Comparison of ENCODE assay signal across 11 cellular contexts in the genomic region with DNA sequence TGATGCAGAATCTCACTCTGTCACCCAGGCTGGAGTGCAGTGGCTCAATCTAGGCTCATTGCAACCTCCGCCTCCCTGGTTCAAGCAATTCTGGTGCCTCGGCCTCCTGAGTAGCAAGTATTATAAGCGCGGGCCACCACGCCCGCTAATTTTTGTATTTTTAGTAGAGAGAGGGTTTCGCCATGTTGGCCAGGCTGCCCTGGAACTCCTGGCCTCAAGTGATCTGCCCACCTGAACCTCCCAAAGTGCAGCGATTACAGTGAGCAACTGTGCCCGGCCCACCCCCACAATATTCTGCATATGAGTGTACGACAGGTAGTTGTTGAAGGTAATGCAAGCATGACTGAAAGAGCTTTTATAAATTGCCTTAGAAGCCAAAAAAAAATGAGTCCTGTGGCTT. TPM values are rescaled to one million over a fixed set of nuclear protein-coding genes. Genes with fewer than 3 reads are reported as not detected.
DNase-seq lines count a peak whose midpoint lies in the region; ATAC-seq and TF ChIP-seq lines count a peak whose summit lies in the region.
"Had no signal": no experiment of that assay in that cellular context is flagged by ENCODE, and none has a peak within 500 bp of the region (broad histone marks: within the 10 kb centered on the region; RNA-seq: fewer than 3 reads in every experiment).

No MANE protein-coding gene starts in this region.

- H3K27me3 ChIP-seq in CD4-positive, alpha-beta memory T cell (ENCODE audit: insufficient read depth, low read length), result no peaks in the 10 kb centered on the region
- H3K27me3 ChIP-seq in HUES6 (ENCODE audit: control insufficient read depth, insufficient read depth, low read length), result no peaks in the 10 kb centered on the region
- H3K27me3 ChIP-seq in mesenchymal stem cell (ENCODE audit: control insufficient read depth in 1 of 2, insufficient read depth in 1 of 2, low read length in 2 of 2), result no peaks in the 10 kb centered on the region
- H3K27me3 ChIP-seq: uterus had no signal

- no peak overlapping the region for H3K23ac ChIP-seq in mesenchymal stem cell (ENCODE audit: low read length in 2 of 2)

- H2AK5ac ChIP-seq in mesenchymal stem cell (ENCODE audit: low read length, severe bottlenecking), result peak overlapping the region; percentile 34

- H3K79me1 ChIP-seq in mesenchymal stem cell (replicated peaks; ENCODE audit: low read length, poor library complexity, severe bottlenecking), result peaks cover 8% of the 10 kb centered on the region

- no peak overlapping the region for H2BK15ac ChIP-seq in mesenchymal stem cell (ENCODE audit: low read depth, poor library complexity, severe bottlenecking)

- H3K4me1 ChIP-seq in CD4-positive, alpha-beta memory T cell (ENCODE audit: insufficient read depth, low read length), result peaks cover 62% of the 10 kb centered on the region
- H3K4me1 ChIP-seq in HUES6 (ENCODE audit: control insufficient read depth, insufficient read depth, low read length), result peaks cover 10% of the 10 kb centered on the region
- peaks cover 4% of the 10 kb centered on the region for H3K4me1 ChIP-seq in mesenchymal stem cell (ENCODE audit: control insufficient read depth, insufficient read depth, low read depth, low read length)

- CTCF ChIA-PET in CD4-positive, alpha-beta memory T cell (lab: Charles Lee; ENCODE audit: partially characterized antibody), result interaction anchor here (1.0 to 1.6 kb wide), 2 partner anchors 14 to 19 kb away, joined by 4 to 5 read pairs; no protein-coding TSS in a partner anchor

- H3K9me3 ChIP-seq in CD4-positive, alpha-beta memory T cell (ENCODE audit: control insufficient read depth in 1 of 2, low read length in 2 of 2), result no peaks in the 10 kb centered on the region
- H3K9me3 ChIP-seq in HUES6 (ENCODE audit: control insufficient read depth, insufficient read depth, low read depth, low read length), result no peaks in the 10 kb centered on the region
- no peaks in the 10 kb centered on the region for H3K9me3 ChIP-seq in mesenchymal stem cell (ENCODE audit: control insufficient read depth, low read length)
- H3K9me3 ChIP-seq: uterus had no signal

- peak overlapping the region; percentile 89 for H3K27ac ChIP-seq in CD4-positive, alpha-beta memory T cell (ENCODE audit: low read depth, low read length)
- no peak overlapping the region for H3K27ac ChIP-seq in HUES6 (ENCODE audit: low read depth, low read length)
- H3K27ac ChIP-seq in mesenchymal stem cell (ENCODE audit: low read length, poor library complexity, severe bottlenecking), result no peak overlapping the region

- ATAC-seq in HG03045 (IDR thresholded peaks at IDR 0.05; ENCODE audit: unreplicated experiment), result no peak
- ATAC-seq in HG02938 (IDR thresholded peaks at IDR 0.05; ENCODE audit: unreplicated experiment), result no peak
- no peak for ATAC-seq in HG02870 (IDR thresholded peaks at IDR 0.05; ENCODE audit: unreplicated experiment)
- ATAC-seq: left colon had no signal

- in situ Hi-C loops in astrocyte of the spinal cord (cut with HindIII; ENCODE audit: low sequenced_read_pairs), result no loop called here

- H3K14ac ChIP-seq in mesenchymal stem cell (ENCODE audit: low read length in 2 of 2), result no peak overlapping the region

- 92% methylated on average over 10 of the region's 10 CpGs for WGBS in mesenchymal stem cell

- no peak overlapping the region for H2BK5ac ChIP-seq in mesenchymal stem cell (ENCODE audit: low read depth, low read length, poor library complexity, severe bottlenecking)

- H3K27ac Mint-ChIP-seq in CD4-positive, alpha-beta memory T cell, result peak overlapping the region in 2 of 7 donors; percentile 74 to 97

- peak in 1 of 5 donors; percentile 38 for DNase-seq in CD4-positive, alpha-beta memory T cell
- no peak for DNase-seq in astrocyte of the spinal cord (ENCODE audit: low read depth, low spot score)
- DNase-seq in mesenchymal stem cell, result no peak
- no peak for DNase-seq in GM10266 (ENCODE audit: extremely low spot score)
- DNase-seq: NCI-H774 had no signal

- H3K36me3 Mint-ChIP-seq in CD4-positive, alpha-beta memory T cell, result peaks cover 5 to 31% of the 10 kb centered on the region in 2 donors

- H2BK12ac ChIP-seq in mesenchymal stem cell (ENCODE audit: low read length in 2 of 2), result no peak overlapping the region

- H2AFZ ChIP-seq in mesenchymal stem cell (ENCODE audit: low read depth, low read length), result no peak overlapping the region

- H3K27me3 Mint-ChIP-seq in CD4-positive, alpha-beta memory T cell, result no peaks in the 10 kb centered on the region

- H3K4me2 ChIP-seq in mesenchymal stem cell (ENCODE audit: low read length, poor library complexity, severe bottlenecking), result peak overlapping the region; percentile 52

- H4K91ac ChIP-seq in mesenchymal stem cell (ENCODE audit: low read length), result no peak overlapping the region

- TF ChIP-seq CTCF in astrocyte of the spinal cord (IDR thresholded peaks at IDR 0.05; ENCODE audit: low read depth, low read length) (no peak), GM10266 (IDR thresholded peaks at IDR 0.05; ENCODE audit: control insufficient read depth, insufficient read depth, low read depth, missing control alignments) (no peak)

- no peak overlapping the region for H3K4ac ChIP-seq in mesenchymal stem cell (ENCODE audit: low read depth in 1 of 2, low read length in 2 of 2)

- no peak overlapping the region for H3K18ac ChIP-seq in mesenchymal stem cell (ENCODE audit: low read depth in 1 of 2, low read length in 2 of 2)

- no peak overlapping the region for H2BK120ac ChIP-seq in mesenchymal stem cell (ENCODE audit: low read depth, low read length)

- peaks cover 0 to 30% (median 22%) of the 10 kb centered on the region in 4 donors for H3K4me1 Mint-ChIP-seq in CD4-positive, alpha-beta memory T cell

- H3K36me3 ChIP-seq in CD4-positive, alpha-beta memory T cell (ENCODE audit: insufficient read depth, low read length), result no peaks in the 10 kb centered on the region
- H3K36me3 ChIP-seq in HUES6 (ENCODE audit: control insufficient read depth, insufficient read depth, low read length), result peaks cover 27% of the 10 kb centered on the region
- H3K36me3 ChIP-seq in mesenchymal stem cell (ENCODE audit: control insufficient read depth in 1 of 2, insufficient read depth in 2 of 2, low read depth in 1 of 2, low read length in 2 of 2), result peaks cover 0 to 30% of the 10 kb centered on the region in 2 experiments
- H3K36me3 ChIP-seq: uterus had no signal

- no peak overlapping the region for H3K4me3 ChIP-seq in CD4-positive, alpha-beta memory T cell (ENCODE audit: low read length in 2 of 2)
- H3K4me3 ChIP-seq in HUES6 (ENCODE audit: low read depth, low read length) (peak overlapping the region; percentile 96), astrocyte of the spinal cord (ENCODE audit: low read depth, low read length) (peak overlapping the region; percentile 86), mesenchymal stem cell (ENCODE audit: insufficient read depth in 1 of 2, low read depth in 1 of 2, low read length in 2 of 2) (peak overlapping the region in 1 of 2 experiments; percentile 92)

- peak overlapping the region in 4 of 8 donors; percentile 36 to 77 (median 64) for H3K4me3 Mint-ChIP-seq in CD4-positive, alpha-beta memory T cell

- no peak overlapping the region for H3K9ac ChIP-seq in HUES6 (ENCODE audit: low read length)
- H3K9ac ChIP-seq in mesenchymal stem cell (ENCODE audit: low read length), result peak overlapping the region; percentile 99

- POLR2A ChIA-PET in CD4-positive, alpha-beta memory T cell (lab: Charles Lee; ENCODE audit: partially characterized antibody), result interaction anchor here (1.3 to 2.2 kb wide), 3 partner anchors 138 to 356 kb away, joined by 4 to 22 read pairs (median 10); a partner anchor contains a TSS

- intact Hi-C loops in CD4-positive, alpha-beta memory T cell (cut with micrococcal nuclease), result loop anchor here (10.0 kb wide), 1 partner anchor 872 kb away; a partner anchor contains a TSS

- H3K9me3 Mint-ChIP-seq in CD4-positive, alpha-beta memory T cell, result peaks cover 0 to 3% (median 0%) of the 10 kb centered on the region in 8 donors

- no peak overlapping the region for H4K8ac ChIP-seq in mesenchymal stem cell (ENCODE audit: low read length)

RNA-seq across cellular contexts. Expression of a gene that starts 1.2 kb away (rescaled TPM):
- 10 to 100 TPM; 60.8 to 61.4 TPM for total RNA-seq in CD4-positive, alpha-beta memory T cell
- 10 to 100 TPM; 12.3 to 23.3 TPM for polyA plus RNA-seq in CD4-positive, alpha-beta memory T cell
- polyA plus RNA-seq in mesenchymal stem cell (2013, experiment 1 of 2), result 27.2 TPM
- polyA plus RNA-seq in mesenchymal stem cell (2013, experiment 2 of 2), result 27.3 TPM

Comparison
In these comparisons a context has a peak if more than half of its experiments do, and no peak if none do; other contexts are left out.
1. H3K4me3 ChIP-seq: peak in HUES6 (single experiment) and astrocyte of the spinal cord (single experiment); none in CD4-positive, alpha-beta memory T cell (0 of 2).